Comparison of ENCODE assay signal across 22 cellular contexts in genomic region chr12:1620093-1620492, GRCh38. TPM values are rescaled to one million over a fixed set of nuclear protein-coding genes. Genes with fewer than 3 reads are reported as not detected.
"Had no signal": no experiment of that assay in that cellular context is flagged by ENCODE, and none has a peak within 500 bp of the region (broad histone marks: within the 10 kb centered on the region; RNA-seq: fewer than 3 reads in every experiment).

No MANE protein-coding gene starts in this region.

- H3K4me3 ChIP-seq: adrenal gland, gastrocnemius medialis, pancreas, psoas muscle, right atrium auricular region, testis, uterus had no signal

- DNase-seq: activated CD4-positive, alpha-beta T cell treated with anti-CD3 and anti-CD28 coated beads, Interleukin-2, amount 10 ng/mL, durations not matched to agents 7 days and 5 days; activated CD8-positive, alpha-beta memory T cell treated with anti-CD3 and anti-CD28 coated beads, Interleukin-2, amount 50 U/mL, for 4 hours; activated gamma-delta T cell treated with Interleukin-2 at 50 U/mL for 16 hours; central memory CD4-positive, alpha-beta T cell; endodermal cell; esophagus squamous epithelium; mammary epithelial cell; naive thymus-derived CD8-positive, alpha-beta T cell; stimulated activated CD4-positive, alpha-beta T cell treated with anti-CD3 and anti-CD28 coated beads, Interleukin-4, amount 100 ng/mL, for 24 hours; trophoblast cell; uterus had no signal

- H3K27me3 Mint-ChIP-seq: activated naive CD4-positive, alpha-beta T cell treated with anti-CD3 and anti-CD28 coated beads, Interleukin-2, amount 50 U/mL, for 24 hours had no signal

- ATAC-seq: gastrocnemius medialis; naive thymus-derived CD8-positive, alpha-beta T cell had no signal

- H3K9me3 Mint-ChIP-seq: activated CD4-positive, alpha-beta T cell treated with anti-CD3 and anti-CD28 coated beads, Interleukin-2, amount 10 ng/mL, durations not matched to agents 7 days and 5 days; activated naive CD4-positive, alpha-beta T cell treated with anti-CD3 and anti-CD28 coated beads, Interleukin-2, amount 50 U/mL, for 24 hours; endodermal cell; mesothelial cell of epicardium; naive thymus-derived CD8-positive, alpha-beta T cell had no signal

- H3K36me3 ChIP-seq: adrenal gland, esophagus squamous epithelium, gastrocnemius medialis, pancreas, right atrium auricular region, uterus had no signal

- H3K9me3 ChIP-seq: adrenal gland, esophagus squamous epithelium, gastrocnemius medialis, pancreas, psoas muscle, right atrium auricular region, testis, uterus had no signal

- H3K27ac Mint-ChIP-seq: activated CD4-positive, alpha-beta T cell treated with anti-CD3 and anti-CD28 coated beads, Interleukin-2, amount 10 ng/mL, durations not matched to agents 7 days and 5 days; activated naive CD4-positive, alpha-beta T cell treated with anti-CD3 and anti-CD28 coated beads, Interleukin-2, amount 50 U/mL, for 24 hours; endodermal cell; mesothelial cell of epicardium; naive thymus-derived CD8-positive, alpha-beta T cell had no signal

- H3K4me3 Mint-ChIP-seq: activated CD4-positive, alpha-beta T cell treated with anti-CD3 and anti-CD28 coated beads, Interleukin-2, amount 10 ng/mL, durations not matched to agents 7 days and 5 days; activated naive CD4-positive, alpha-beta T cell treated with anti-CD3 and anti-CD28 coated beads, Interleukin-2, amount 50 U/mL, for 24 hours; endodermal cell; mesothelial cell of epicardium; naive thymus-derived CD8-positive, alpha-beta T cell had no signal

- H3K27ac ChIP-seq: gastrocnemius medialis, pancreas, psoas muscle, right atrium auricular region, testis, uterus had no signal

- H3K36me3 Mint-ChIP-seq: activated naive CD4-positive, alpha-beta T cell treated with anti-CD3 and anti-CD28 coated beads, Interleukin-2, amount 50 U/mL, for 24 hours; mesothelial cell of epicardium; naive thymus-derived CD8-positive, alpha-beta T cell had no signal

- H3K27me3 ChIP-seq: adrenal gland, esophagus squamous epithelium, gastrocnemius medialis, pancreas, right atrium auricular region, testis, uterus had no signal

- H3K4me1 ChIP-seq: adrenal gland, gastrocnemius medialis, pancreas, psoas muscle, testis, uterus had no signal

- FAIRE-seq: astrocyte, colon, islet of Langerhans, pancreas had no signal

RNA-seq across cellular contexts. Expression of gene WNT5B, which starts 8.9 kb away (rescaled TPM):
- total RNA-seq: naive thymus-derived CD8-positive, alpha-beta T cell had no signal
- polyA plus RNA-seq: naive thymus-derived CD8-positive, alpha-beta T cell had no signal
